In the genomic region with DNA sequence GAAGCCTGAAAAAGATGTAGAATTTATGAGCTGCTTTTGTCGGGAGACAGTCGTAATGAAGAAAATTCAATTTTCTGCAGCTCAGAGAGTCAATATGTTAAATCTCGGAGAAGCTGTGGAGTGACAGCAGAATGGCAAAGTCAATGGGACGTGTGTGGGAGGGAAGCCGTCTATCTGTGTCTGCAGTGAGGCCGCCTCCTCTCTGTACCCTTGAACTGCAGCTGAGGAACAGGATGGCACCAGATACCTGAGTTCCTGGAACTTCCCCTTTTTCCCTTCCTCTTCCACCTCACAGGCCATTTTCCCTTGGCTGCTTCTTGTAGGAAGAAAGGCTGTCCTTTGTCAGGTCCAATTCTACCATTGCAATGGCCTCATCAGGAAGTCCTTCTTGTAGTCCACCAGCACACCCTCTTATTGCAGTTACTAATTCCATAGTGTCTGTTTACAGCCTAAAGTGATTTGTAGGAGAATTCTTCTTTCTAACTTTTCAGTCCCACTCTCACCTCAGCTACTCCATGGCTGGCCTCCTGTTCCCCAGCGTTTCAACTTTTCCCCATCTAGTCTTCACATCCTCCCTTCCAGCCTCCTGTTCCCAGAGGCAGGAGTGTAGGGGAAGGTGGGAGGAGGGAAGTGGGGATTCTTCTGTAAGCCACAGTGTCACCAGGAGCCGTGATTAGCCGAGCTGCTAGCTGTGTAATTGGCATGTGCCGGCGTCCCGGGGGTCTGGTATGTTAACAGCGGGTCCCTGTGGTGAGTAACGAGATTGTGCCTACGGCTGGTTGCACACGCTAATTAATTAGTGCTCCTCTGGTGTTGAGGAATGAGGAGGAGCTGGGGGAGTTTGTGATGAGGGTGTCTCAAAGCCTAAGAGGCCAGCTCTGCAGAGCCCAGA, we compare ENCODE assay signal across 32 cellular contexts. TPM values are rescaled to one million over a fixed set of nuclear protein-coding genes. Genes with fewer than 3 reads are reported as not detected.
DNase-seq lines count a peak whose midpoint lies in the region; ATAC-seq and TF ChIP-seq lines count a peak whose summit lies in the region.
"Had no signal": no experiment of that assay in that cellular context is flagged by ENCODE, and none has a peak within 500 bp of the region (broad histone marks: within the 10 kb centered on the region; RNA-seq: fewer than 3 reads in every experiment).

No MANE protein-coding gene starts in this region.

- WGBS in esophagus muscularis mucosa: 82% methylated on average over 16 of the region's 16 CpGs

- peak in 2 of 3 experiments; percentile 40 to 65 for DNase-seq in NCI-H1417 (lab: John Stamatoyannopoulos, UW)
- no peak for DNase-seq in NCI-H1417 treated with DMSO at 0.1 percent for 48 hours (lab: John Stamatoyannopoulos, UW)
- DNase-seq in WERI-Rb-1: peak; percentile 45
- no peak for DNase-seq in naive thymus-derived CD4-positive, alpha-beta T cell
- DNase-seq in stimulated activated naive CD4-positive, alpha-beta T cell treated with Interleukin-2 at 50 U/mL for 16 hours (lab: John Stamatoyannopoulos, UW): no peak
- DNase-seq in medulla oblongata (ENCODE audit: extremely low spot score): no peak
- no peak for DNase-seq in esophagus muscularis mucosa (ENCODE audit: extremely low spot score)
- DNase-seq: activated CD4-positive, alpha-beta T cell treated with anti-CD3 and anti-CD28 coated beads for 36 hours; activated CD8-positive, alpha-beta memory T cell treated with anti-CD3 and anti-CD28 coated beads, Interleukin-2, amount 50 U/mL, for 48 hours; activated CD8-positive, alpha-beta T cell treated with anti-CD3 and anti-CD28 coated beads for 36 hours; activated naive CD4-positive, alpha-beta T cell treated with anti-CD3 and anti-CD28 coated beads for 36 hours; brain microvascular endothelial cell; GF-D8; hippocampal formation; IMR-90; mammary epithelial cell; NCI-H1048; NCI-H2029; NCI-H2227 treated with DMSO at 0.1 percent for 48 hours; NCI-H526; SHP77 treated with DMSO at 0.1 percent for 48 hours; stimulated activated CD8-positive, alpha-beta memory T cell treated with anti-CD3 and anti-CD28 coated beads, Interleukin-4, amount 100 ng/mL, for 48 hours; stimulated activated naive CD8-positive, alpha-beta T cell treated with anti-CD3 and anti-CD28 coated beads, Interleukin-15, amount 100 ng/mL, for 72 hours; thyroid gland had no signal

- intact Hi-C loops in naive thymus-derived CD4-positive, alpha-beta T cell (cut with micrococcal nuclease): no loop called here
- intact Hi-C loops in esophagus muscularis mucosa (cut with DNase I): no loop called here

- H3K27ac ChIP-seq in WERI-Rb-1: no peak overlapping the region
- H3K27ac ChIP-seq in naive thymus-derived CD4-positive, alpha-beta T cell (ENCODE audit: low read depth, low read length): no peak overlapping the region
- H3K27ac ChIP-seq in esophagus muscularis mucosa (replicated peaks in 1 of 4): no peak overlapping the region
- H3K27ac ChIP-seq: 22Rv1, brain microvascular endothelial cell, gastroesophageal sphincter, Peyer's patch, thyroid gland had no signal

- no peaks in the 10 kb centered on the region for H3K36me3 Mint-ChIP-seq in nephron (ENCODE audit: low read depth)
- H3K36me3 Mint-ChIP-seq in naive thymus-derived CD4-positive, alpha-beta T cell: no peaks in the 10 kb centered on the region

- no peak for TF ChIP-seq POLR2A in esophagus muscularis mucosa (IDR thresholded peaks at IDR 0.05; ENCODE audit: low read depth)

- peaks cover 11 to 19% of the 10 kb centered on the region in 2 donors for H3K4me1 ChIP-seq in naive thymus-derived CD4-positive, alpha-beta T cell (ENCODE audit: control insufficient read depth in 2 of 2, insufficient read depth in 2 of 2, low read length in 2 of 2)
- peaks cover 11 to 24% (median 22%) of the 10 kb centered on the region in 4 donors for H3K4me1 ChIP-seq in esophagus muscularis mucosa

- peaks cover 8% of the 10 kb centered on the region for H3K27me3 Mint-ChIP-seq in nephron (ENCODE audit: low read depth)
- H3K27me3 Mint-ChIP-seq in naive thymus-derived CD4-positive, alpha-beta T cell: peaks cover 0 to 37% (median 24%) of the 10 kb centered on the region in 5 donors

- peaks cover 26% of the 10 kb centered on the region for H3K4me1 Mint-ChIP-seq in nephron
- H3K4me1 Mint-ChIP-seq in naive thymus-derived CD4-positive, alpha-beta T cell: peaks cover 14 to 33% (median 19%) of the 10 kb centered on the region in 7 donors

- ATAC-seq in naive thymus-derived CD4-positive, alpha-beta T cell: no peak
- ATAC-seq: activated CD4-positive, alpha-beta T cell treated with anti-CD3 and anti-CD28 coated beads for 36 hours; activated CD8-positive, alpha-beta T cell treated with anti-CD3 and anti-CD28 coated beads for 36 hours; gastroesophageal sphincter; GM23338; sciatic nerve; stimulated activated naive CD8-positive, alpha-beta T cell treated with anti-CD3 and anti-CD28 coated beads, Interleukin-15, amount 100 ng/mL, for 72 hours had no signal

- H3K9me3 ChIP-seq in WERI-Rb-1 (ENCODE audit: severe bottlenecking): no peaks in the 10 kb centered on the region
- no peaks in the 10 kb centered on the region for H3K9me3 ChIP-seq in naive thymus-derived CD4-positive, alpha-beta T cell (ENCODE audit: control insufficient read depth in 2 of 3, low read length in 3 of 3)
- no peaks in the 10 kb centered on the region for H3K9me3 ChIP-seq in esophagus muscularis mucosa
- H3K9me3 ChIP-seq: gastroesophageal sphincter, Peyer's patch, thyroid gland had no signal

- peak overlapping the region in 2 of 3 experiments; percentile 79 to 91 for H3K27ac Mint-ChIP-seq in nephron
- H3K27ac Mint-ChIP-seq in naive thymus-derived CD4-positive, alpha-beta T cell: no peak overlapping the region
- H3K27ac Mint-ChIP-seq: activated CD4-positive, alpha-beta T cell treated with anti-CD3 and anti-CD28 coated beads for 36 hours; activated CD8-positive, alpha-beta T cell treated with anti-CD3 and anti-CD28 coated beads for 36 hours; activated naive CD4-positive, alpha-beta T cell treated with anti-CD3 and anti-CD28 coated beads for 36 hours; GM23338; progenitor cell of endocrine pancreas; stimulated activated naive CD8-positive, alpha-beta T cell treated with anti-CD3 and anti-CD28 coated beads, Interleukin-15, amount 100 ng/mL, for 72 hours had no signal

- no peaks in the 10 kb centered on the region for H3K9me3 Mint-ChIP-seq in nephron
- no peaks in the 10 kb centered on the region for H3K9me3 Mint-ChIP-seq in naive thymus-derived CD4-positive, alpha-beta T cell
- H3K9me3 Mint-ChIP-seq: activated CD8-positive, alpha-beta T cell treated with anti-CD3 and anti-CD28 coated beads for 36 hours; activated naive CD4-positive, alpha-beta T cell treated with anti-CD3 and anti-CD28 coated beads for 36 hours; GM23338; stimulated activated naive CD8-positive, alpha-beta T cell treated with anti-CD3 and anti-CD28 coated beads, Interleukin-15, amount 100 ng/mL, for 72 hours had no signal

- no peaks in the 10 kb centered on the region for H3K27me3 ChIP-seq in WERI-Rb-1 (ENCODE audit: insufficient read depth, low read depth, severe bottlenecking)
- peaks cover 0 to 4% of the 10 kb centered on the region in 2 donors for H3K27me3 ChIP-seq in naive thymus-derived CD4-positive, alpha-beta T cell (ENCODE audit: control insufficient read depth in 2 of 2, insufficient read depth in 2 of 2, low read length in 2 of 2)
- peaks cover 2 to 66% (median 45%) of the 10 kb centered on the region in 4 donors for H3K27me3 ChIP-seq in esophagus muscularis mucosa

- no peak for TF ChIP-seq EP300 in esophagus muscularis mucosa (IDR thresholded peaks at IDR 0.05)

- H3K4me3 ChIP-seq in WERI-Rb-1 (ENCODE audit: low read depth, low read length) (no peak overlapping the region), esophagus muscularis mucosa (no peak overlapping the region)
- no peak overlapping the region for H3K4me3 ChIP-seq in naive thymus-derived CD4-positive, alpha-beta T cell (ENCODE audit: low read length)
- H3K4me3 ChIP-seq: gastroesophageal sphincter, Peyer's patch, thyroid gland had no signal

- TF ChIP-seq CTCF in WERI-Rb-1 (IDR thresholded peaks at IDR 0.05; ENCODE audit: low read depth, low read length) (no peak), nephron (IDR thresholded peaks at IDR 0.05; ENCODE audit: unreplicated experiment in 3 of 3) (no peak), esophagus muscularis mucosa (IDR thresholded peaks at IDR 0.05) (no peak)

- CTCF ChIA-PET in naive thymus-derived CD4-positive, alpha-beta T cell (lab: Charles Lee): interaction anchor here (0.7 to 7.6 kb wide), 2 partner anchors 8 to 37 kb away, joined by 3 to 104 read pairs; no protein-coding TSS in a partner anchor

- H3K4me3 Mint-ChIP-seq in nephron: peak overlapping the region in 2 of 3 experiments; percentile 36 to 61
- peak overlapping the region in 3 of 10 donors; percentile 12 to 53 (median 34) for H3K4me3 Mint-ChIP-seq in naive thymus-derived CD4-positive, alpha-beta T cell
- H3K4me3 Mint-ChIP-seq: activated CD4-positive, alpha-beta T cell treated with anti-CD3 and anti-CD28 coated beads for 36 hours; activated CD8-positive, alpha-beta T cell treated with anti-CD3 and anti-CD28 coated beads for 36 hours; activated naive CD4-positive, alpha-beta T cell treated with anti-CD3 and anti-CD28 coated beads for 36 hours; stimulated activated naive CD8-positive, alpha-beta T cell treated with anti-CD3 and anti-CD28 coated beads, Interleukin-15, amount 100 ng/mL, for 72 hours had no signal

- H3K36me3 ChIP-seq in WERI-Rb-1: no peaks in the 10 kb centered on the region
- no peaks in the 10 kb centered on the region for H3K36me3 ChIP-seq in naive thymus-derived CD4-positive, alpha-beta T cell (ENCODE audit: control insufficient read depth in 2 of 3, insufficient read depth in 3 of 3, low read length in 3 of 3)
- H3K36me3 ChIP-seq in esophagus muscularis mucosa: no peaks in the 10 kb centered on the region
- H3K36me3 ChIP-seq: brain microvascular endothelial cell, gastroesophageal sphincter, Peyer's patch, thyroid gland had no signal

- POLR2A ChIA-PET in naive thymus-derived CD4-positive, alpha-beta T cell (lab: Charles Lee): interaction anchor here (0.6 to 3.3 kb wide), 3 partner anchors 8 to 519 kb away, joined by 3 to 13 read pairs (median 3); no protein-coding TSS in a partner anchor

RNA-seq across cellular contexts. Expression of a gene that starts 9.6 kb away (rescaled TPM):
- total RNA-seq in naive thymus-derived CD4-positive, alpha-beta T cell: 100 to 1,000 TPM in 3 of 5 experiments, 10 to 100 TPM in 2; 66.1 to 175 (median 137) TPM
- polyA plus RNA-seq in naive thymus-derived CD4-positive, alpha-beta T cell: 10 to 100 TPM; 58.7 to 68.9 TPM
- 100 to 1,000 TPM; 252 to 487 (median 347) TPM for total RNA-seq in esophagus muscularis mucosa

RNA-seq across cellular contexts. Expression of a gene that starts 14.9 kb away (rescaled TPM):
- total RNA-seq in naive thymus-derived CD4-positive, alpha-beta T cell: not detected
- not detected for polyA plus RNA-seq in naive thymus-derived CD4-positive, alpha-beta T cell
- not detected for total RNA-seq in esophagus muscularis mucosa
- total RNA-seq: activated CD4-positive, alpha-beta T cell treated with anti-CD3 and anti-CD28 coated beads for 36 hours; activated CD8-positive, alpha-beta T cell treated with anti-CD3 and anti-CD28 coated beads for 36 hours; activated naive CD4-positive, alpha-beta T cell treated with anti-CD3 and anti-CD28 coated beads for 36 hours; GM23338; IMR-90; mammary epithelial cell; Peyer's patch; progenitor cell of endocrine pancreas; sciatic nerve; T-helper 2 cell treated with Interferon-gamma antibody and Interleukin-4, amounts not matched to agents 100 ng/mL and 5 ng/mL, for 36 hours; thyroid gland had no signal
- polyA plus RNA-seq: GM23338, IMR-90, mammary epithelial cell had no signal

Comparison
In these comparisons a context has a peak if more than half of its experiments do, and no peak if none do; other contexts are left out.
1. DNase-seq: peak in NCI-H1417 (2 of 3) and WERI-Rb-1 (single experiment); none in NCI-H1417 treated with DMSO at 0.1 percent for 48 hours (single experiment), naive thymus-derived CD4-positive, alpha-beta T cell (0 of 9), stimulated activated naive CD4-positive, alpha-beta T cell treated with Interleukin-2 at 50 U/mL for 16 hours (single experiment), medulla oblongata (single experiment) and esophagus muscularis mucosa (single experiment).
2. H3K27ac Mint-ChIP-seq: peak in nephron (2 of 3); none in naive thymus-derived CD4-positive, alpha-beta T cell (0 of 9).